In the genomic region with DNA sequence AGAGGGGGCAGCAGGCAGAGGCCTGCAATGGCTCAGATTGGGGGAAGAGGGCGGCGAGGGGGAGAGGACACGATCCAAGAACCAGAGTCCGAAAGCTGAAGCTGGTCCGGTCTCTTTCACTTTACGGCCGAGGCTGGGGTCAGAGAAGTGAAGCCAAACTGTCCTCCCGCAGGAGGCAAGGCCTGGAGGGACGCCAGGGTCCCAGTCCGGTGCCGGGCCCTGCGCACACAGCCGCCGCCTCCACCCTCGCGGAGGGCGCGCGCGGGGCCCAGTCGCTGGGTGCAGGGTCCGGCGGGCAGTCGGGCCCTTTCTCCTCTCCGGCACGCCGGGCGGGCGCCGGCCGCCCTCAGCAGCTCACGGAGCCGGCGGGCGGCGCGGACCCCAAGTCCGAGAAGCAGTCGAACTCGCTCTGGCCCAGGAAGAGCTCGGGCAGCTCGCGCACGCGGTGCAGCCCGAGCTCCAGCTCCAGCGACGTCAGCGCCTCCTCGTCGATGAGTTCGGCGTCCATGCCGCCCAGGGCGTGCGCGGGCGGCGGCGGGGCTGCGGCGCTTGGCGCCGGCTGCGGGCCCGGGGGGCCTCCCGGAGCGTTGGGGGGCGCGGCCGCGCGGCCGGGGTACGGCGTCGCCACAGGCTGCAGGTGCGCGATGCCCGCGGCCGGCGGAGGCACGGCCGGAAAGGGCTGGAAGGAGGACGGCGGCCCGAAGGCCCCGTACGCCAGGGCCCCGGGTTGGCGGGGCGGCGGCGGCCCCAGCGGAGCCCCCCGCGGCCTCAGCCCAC, we compare ENCODE assay signal across 1 cellular context.
TF ChIP-seq lines count a peak whose summit lies in the region.

No MANE protein-coding gene starts in this region.

TF ChIP-seq in HCT116, 20 proteins besides CTCF, POLR2A, EP300 and RAD21:
- TF ChIP-seq TCF7L2 (IDR thresholded peaks at IDR 0.05; ENCODE audit: borderline replicate concordance, extremely low read depth, insufficient read depth, insufficient read length) (no peak), CEBPB (IDR thresholded peaks at IDR 0.05; ENCODE audit: low read depth) (no peak), SP1 (IDR thresholded peaks at IDR 0.05; ENCODE audit: low read depth) (no peak), EZH2 (IDR thresholded peaks at IDR 0.05) (no peak), JUND (IDR thresholded peaks at IDR 0.05) (no peak), POLR2AphosphoS5 (IDR thresholded peaks at IDR 0.05; ENCODE audit: low read depth, low read length) (no peak), FOSL1 (IDR thresholded peaks at IDR 0.05; ENCODE audit: low read depth) (no peak), ZFX (IDR thresholded peaks at IDR 0.05) (no peak), ZNF274 (IDR thresholded peaks at IDR 0.05; ENCODE audit: low read depth, low read length) (no peak), ELF1 (IDR thresholded peaks at IDR 0.05; ENCODE audit: borderline replicate concordance, low read depth) (no peak)
- TF ChIP-seq, protein P1, sequence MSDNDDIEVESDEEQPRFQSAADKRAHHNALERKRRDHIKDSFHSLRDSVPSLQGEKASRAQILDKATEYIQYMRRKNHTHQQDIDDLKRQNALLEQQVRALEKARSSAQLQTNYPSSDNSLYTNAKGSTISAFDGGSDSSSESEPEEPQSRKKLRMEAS (IDR thresholded peaks at IDR 0.05): no peak
- TF ChIP-seq, protein P2, sequence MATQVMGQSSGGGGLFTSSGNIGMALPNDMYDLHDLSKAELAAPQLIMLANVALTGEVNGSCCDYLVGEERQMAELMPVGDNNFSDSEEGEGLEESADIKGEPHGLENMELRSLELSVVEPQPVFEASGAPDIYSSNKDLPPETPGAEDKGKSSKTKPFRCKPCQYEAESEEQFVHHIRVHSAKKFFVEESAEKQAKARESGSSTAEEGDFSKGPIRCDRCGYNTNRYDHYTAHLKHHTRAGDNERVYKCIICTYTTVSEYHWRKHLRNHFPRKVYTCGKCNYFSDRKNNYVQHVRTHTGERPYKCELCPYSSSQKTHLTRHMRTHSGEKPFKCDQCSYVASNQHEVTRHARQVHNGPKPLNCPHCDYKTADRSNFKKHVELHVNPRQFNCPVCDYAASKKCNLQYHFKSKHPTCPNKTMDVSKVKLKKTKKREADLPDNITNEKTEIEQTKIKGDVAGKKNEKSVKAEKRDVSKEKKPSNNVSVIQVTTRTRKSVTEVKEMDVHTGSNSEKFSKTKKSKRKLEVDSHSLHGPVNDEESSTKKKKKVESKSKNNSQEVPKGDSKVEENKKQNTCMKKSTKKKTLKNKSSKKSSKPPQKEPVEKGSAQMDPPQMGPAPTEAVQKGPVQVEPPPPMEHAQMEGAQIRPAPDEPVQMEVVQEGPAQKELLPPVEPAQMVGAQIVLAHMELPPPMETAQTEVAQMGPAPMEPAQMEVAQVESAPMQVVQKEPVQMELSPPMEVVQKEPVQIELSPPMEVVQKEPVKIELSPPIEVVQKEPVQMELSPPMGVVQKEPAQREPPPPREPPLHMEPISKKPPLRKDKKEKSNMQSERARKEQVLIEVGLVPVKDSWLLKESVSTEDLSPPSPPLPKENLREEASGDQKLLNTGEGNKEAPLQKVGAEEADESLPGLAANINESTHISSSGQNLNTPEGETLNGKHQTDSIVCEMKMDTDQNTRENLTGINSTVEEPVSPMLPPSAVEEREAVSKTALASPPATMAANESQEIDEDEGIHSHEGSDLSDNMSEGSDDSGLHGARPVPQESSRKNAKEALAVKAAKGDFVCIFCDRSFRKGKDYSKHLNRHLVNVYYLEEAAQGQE (IDR thresholded peaks at IDR 0.05; ENCODE audit: low read depth): no peak
- TF ChIP-seq, protein P3, sequence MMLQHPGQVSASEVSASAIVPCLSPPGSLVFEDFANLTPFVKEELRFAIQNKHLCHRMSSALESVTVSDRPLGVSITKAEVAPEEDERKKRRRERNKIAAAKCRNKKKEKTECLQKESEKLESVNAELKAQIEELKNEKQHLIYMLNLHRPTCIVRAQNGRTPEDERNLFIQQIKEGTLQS (IDR thresholded peaks at IDR 0.05): no peak
TF ChIP-seq in HCT116: peak in this region for 0.
